ENCODE assay signal across 8 cellular contexts in the genomic region with DNA sequence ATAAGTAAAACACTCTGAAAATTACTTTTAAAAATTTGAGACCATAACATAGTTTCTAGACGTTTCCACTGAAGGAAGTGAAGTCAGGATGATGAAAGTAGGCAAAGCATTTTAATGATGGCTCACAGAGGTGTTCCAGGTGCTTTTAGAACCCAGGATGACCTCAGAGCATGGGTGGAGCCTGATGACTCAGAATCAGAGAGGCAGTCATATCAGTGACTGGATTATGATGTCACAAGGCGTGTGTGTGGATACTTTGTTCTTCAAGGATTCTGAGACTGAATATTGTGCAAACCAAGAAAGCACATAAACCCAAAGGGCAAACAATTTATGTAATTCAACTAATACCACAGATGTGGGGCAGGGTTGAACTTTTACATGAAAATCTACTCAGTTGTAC.
DNase-seq lines count a peak whose midpoint lies in the region; ATAC-seq and TF ChIP-seq lines count a peak whose summit lies in the region.

No MANE protein-coding gene starts in this region.

- no peak for TF ChIP-seq CTCF in foreskin fibroblast (IDR thresholded peaks at IDR 0.05; ENCODE audit: low read depth, low read length)
- no peak for TF ChIP-seq CTCF in right atrium auricular region (IDR thresholded peaks at IDR 0.05)
- no peak for TF ChIP-seq CTCF in osteocyte (IDR thresholded peaks at IDR 0.05)

- H3K4me3 ChIP-seq in foreskin fibroblast (ENCODE audit: low read depth in 1 of 2, low read length in 2 of 2) = no peak overlapping the region
- H3K4me3 ChIP-seq in right atrium auricular region = no peak overlapping the region

- no peaks in the 10 kb centered on the region for H3K27me3 ChIP-seq in right atrium auricular region

- peaks cover 30% of the 10 kb centered on the region for H3K4me1 Mint-ChIP-seq in activated CD4-positive, alpha-beta T cell treated with anti-CD3 and anti-CD28 coated beads, Interleukin-2, amount 10 ng/mL, durations not matched to agents 7 days and 5 days
- H3K4me1 Mint-ChIP-seq in osteocyte (ENCODE audit: unreplicated experiment) = peaks cover 13% of the 10 kb centered on the region

- no peaks in the 10 kb centered on the region for H3K36me3 ChIP-seq in right atrium auricular region

- CTCF ChIA-PET in activated CD4-positive, alpha-beta T cell treated with anti-CD3 and anti-CD28 coated beads, Interleukin-2, amount 10 ng/mL, durations not matched to agents 7 days and 5 days (lab: Charles Lee) = interaction anchor here (1.1 kb wide), 1 partner anchor 43 kb away, joined by 3 read pairs; no protein-coding TSS in a partner anchor

- peaks cover 0 to 13% of the 10 kb centered on the region in 2 donors for H3K4me1 ChIP-seq in right atrium auricular region

- no peaks in the 10 kb centered on the region for H3K9me3 Mint-ChIP-seq in activated CD4-positive, alpha-beta T cell treated with anti-CD3 and anti-CD28 coated beads, Interleukin-2, amount 10 ng/mL, durations not matched to agents 7 days and 5 days
- H3K9me3 Mint-ChIP-seq in osteocyte (ENCODE audit: unreplicated experiment) = no peaks in the 10 kb centered on the region

- peak; percentile 50 for DNase-seq in activated CD4-positive, alpha-beta T cell treated with anti-CD3 and anti-CD28 coated beads, Interleukin-2, amount 10 ng/mL, durations not matched to agents 7 days and 5 days
- DNase-seq in foreskin fibroblast (peak; percentile 56 to 80), NCI-H2171 treated with DMSO at 0.1 percent for 48 hours (lab: John Stamatoyannopoulos, UW) (no peak), NCI-H1048 (lab: John Stamatoyannopoulos, UW) (no peak), right atrium auricular region (ENCODE audit: low spot score) (no peak), osteocyte (ENCODE audit: extremely low spot score, unreplicated experiment) (no peak)

- no peaks in the 10 kb centered on the region for H3K9me3 ChIP-seq in right atrium auricular region

- peak; percentile 48 for ATAC-seq in GM18517 (IDR thresholded peaks at IDR 0.05; ENCODE audit: unreplicated experiment)
- ATAC-seq in HG03175 (IDR thresholded peaks at IDR 0.05; ENCODE audit: unreplicated experiment) = peak; percentile 64

- POLR2A ChIA-PET in activated CD4-positive, alpha-beta T cell treated with anti-CD3 and anti-CD28 coated beads, Interleukin-2, amount 10 ng/mL, durations not matched to agents 7 days and 5 days (lab: Charles Lee) = no interaction called here

- no peaks in the 10 kb centered on the region for H3K27me3 Mint-ChIP-seq in activated CD4-positive, alpha-beta T cell treated with anti-CD3 and anti-CD28 coated beads, Interleukin-2, amount 10 ng/mL, durations not matched to agents 7 days and 5 days
- H3K27me3 Mint-ChIP-seq in osteocyte (ENCODE audit: unreplicated experiment) = no peaks in the 10 kb centered on the region

- H3K36me3 Mint-ChIP-seq in activated CD4-positive, alpha-beta T cell treated with anti-CD3 and anti-CD28 coated beads, Interleukin-2, amount 10 ng/mL, durations not matched to agents 7 days and 5 days (ENCODE audit: low read depth) = no peaks in the 10 kb centered on the region
- no peaks in the 10 kb centered on the region for H3K36me3 Mint-ChIP-seq in osteocyte (ENCODE audit: unreplicated experiment)

- H3K4me3 Mint-ChIP-seq in activated CD4-positive, alpha-beta T cell treated with anti-CD3 and anti-CD28 coated beads, Interleukin-2, amount 10 ng/mL, durations not matched to agents 7 days and 5 days = no peak overlapping the region
- no peak overlapping the region for H3K4me3 Mint-ChIP-seq in osteocyte (ENCODE audit: unreplicated experiment)

- H3K27ac Mint-ChIP-seq in activated CD4-positive, alpha-beta T cell treated with anti-CD3 and anti-CD28 coated beads, Interleukin-2, amount 10 ng/mL, durations not matched to agents 7 days and 5 days = no peak overlapping the region
- H3K27ac Mint-ChIP-seq in osteocyte (ENCODE audit: unreplicated experiment) = no peak overlapping the region

- H3K27ac ChIP-seq in right atrium auricular region = peak overlapping the region in 1 of 2 donors; percentile 19

Comparison
In these comparisons a context has a peak if more than half of its experiments do, and no peak if none do; other contexts are left out.
1. DNase-seq: peak in activated CD4-positive, alpha-beta T cell treated with anti-CD3 and anti-CD28 coated beads, Interleukin-2, amount 10 ng/mL, durations not matched to agents 7 days and 5 days (single experiment) and foreskin fibroblast (2 of 2); none in NCI-H2171 treated with DMSO at 0.1 percent for 48 hours (single experiment), NCI-H1048 (single experiment), right atrium auricular region (single experiment) and osteocyte (single experiment).